ENCODE assay signal across 9 cellular contexts in genomic region chr9:133844876-133845658, GRCh38.
DNase-seq lines count a peak whose midpoint lies in the region; ATAC-seq, FAIRE-seq and TF ChIP-seq lines count a peak whose summit lies in the region.
"Had no signal": no experiment of that assay in that cellular context is flagged by ENCODE, and none has a peak within 500 bp of the region (broad histone marks: within the 10 kb centered on the region; RNA-seq: fewer than 3 reads in every experiment).

No MANE protein-coding gene starts in this region.

- H3K27ac ChIP-seq in Peyer's patch: peak overlapping the region; percentile 27 to 72 (median 58)
- H3K27ac ChIP-seq in endothelial cell of umbilical vein (ENCODE audit: insufficient read depth, low read depth, low read length): peak overlapping the region; percentile 92
- H3K27ac ChIP-seq in substantia nigra (ENCODE audit: low read depth, low read length, poor library complexity, severe bottlenecking): peak overlapping the region; percentile 56

- intact Hi-C loops in endothelial cell of umbilical vein (cut with micrococcal nuclease): loop anchor here (1.0 to 5.0 kb wide), 3 partner anchors 56 to 180 kb away; partner anchors contain the start of genes BRD3OS and VAV2

- TSS peak; percentile 64 for BruUV-seq in endothelial cell of umbilical vein (replicated peaks; lab: Mats Ljungman, UMichigan)

- peaks cover 9% of the 10 kb centered on the region for H3K79me2 ChIP-seq in endothelial cell of umbilical vein (ENCODE audit: control insufficient read depth, insufficient read depth, low read length)

- DNase-seq in Peyer's patch (peak in 2 of 3 donors; percentile 40 to 73), endothelial cell of umbilical vein (ENCODE audit: low read depth, low spot score) (peak; percentile 86), lung microvascular endothelial cell (ENCODE audit: low read depth in 2 of 2) (peak; percentile 90 to 94), substantia nigra (lab: John Stamatoyannopoulos, UW) (peak in 37 of 49 donors; percentile 5 to 75 (median 38)), HUDEP-2 (lab: John Stamatoyannopoulos, UW; ENCODE audit: unreplicated experiment in 76 of 76) (no peak)
- no peak for DNase-seq in stimulated activated CD4-positive, alpha-beta T cell treated with anti-CD3 and anti-CD28 coated beads, Interleukin-2, amount 100 ng/mL, for 24 hours
- no peak for DNase-seq in activated CD4-positive, alpha-beta T cell treated with anti-CD3 and anti-CD28 coated beads, Interleukin-2, amount 50 U/mL, for 48 hours
- DNase-seq: activated CD8-positive, alpha-beta memory T cell treated with anti-CD3 and anti-CD28 coated beads for 24 hours had no signal

- H3K4me1 ChIP-seq in Peyer's patch: peaks cover 0 to 20% (median 4%) of the 10 kb centered on the region in 4 donors
- peaks cover 24% of the 10 kb centered on the region for H3K4me1 ChIP-seq in endothelial cell of umbilical vein (ENCODE audit: control insufficient read depth, extremely low read depth, insufficient read depth, low read length)

- no peak for TF ChIP-seq CTCF in Peyer's patch (IDR thresholded peaks at IDR 0.05)
- no peak for TF ChIP-seq CTCF in endothelial cell of umbilical vein (IDR thresholded peaks at IDR 0.05; ENCODE audit: extremely low read depth in 1 of 2, insufficient read depth in 1 of 2, low read depth in 1 of 2, low read length in 2 of 2)

- H3K4me3 ChIP-seq in Peyer's patch (no peak overlapping the region), endothelial cell of umbilical vein (replicated peaks in 1 of 3; ENCODE audit: insufficient read depth in 1 of 3, low read depth in 1 of 3, low read length in 3 of 3) (peak overlapping the region in 1 of 3 experiments; percentile 15)

- TF ChIP-seq POLR2A in Peyer's patch (IDR thresholded peaks at IDR 0.05): no peak
- TF ChIP-seq POLR2A in endothelial cell of umbilical vein (IDR thresholded peaks at IDR 0.05; ENCODE audit: low read depth, low read length): no peak

- H3K9me3 ChIP-seq in Peyer's patch (no peaks in the 10 kb centered on the region), endothelial cell of umbilical vein (replicated peaks; ENCODE audit: control insufficient read depth, insufficient read depth, low read length) (no peaks in the 10 kb centered on the region)

- ATAC-seq in HG02623 (IDR thresholded peaks at IDR 0.05; ENCODE audit: unreplicated experiment): no peak

- peak overlapping the region; percentile 64 for H3K4me2 ChIP-seq in endothelial cell of umbilical vein (ENCODE audit: insufficient read depth, low read length)

- POLR2A ChIA-PET in endothelial cell of umbilical vein (lab: Charles Lee): interaction anchor here (0.6 kb wide), 1 partner anchor 180 kb away, joined by 5 read pairs; the partner anchor contains the start of gene BRD3OS

- H3K27me3 ChIP-seq in Peyer's patch (no peaks in the 10 kb centered on the region), endothelial cell of umbilical vein (ENCODE audit: control insufficient read depth in 2 of 2, insufficient read depth in 2 of 2, low read length in 2 of 2) (no peaks in the 10 kb centered on the region)

- H3K36me3 ChIP-seq in Peyer's patch: no peaks in the 10 kb centered on the region
- H3K36me3 ChIP-seq in endothelial cell of umbilical vein (ENCODE audit: control insufficient read depth in 2 of 2, extremely low read depth in 1 of 2, insufficient read depth in 2 of 2, low read length in 2 of 2): no peaks in the 10 kb centered on the region

- CTCF ChIA-PET in endothelial cell of umbilical vein (lab: Charles Lee): interaction anchor here (1.1 to 1.9 kb wide), 5 partner anchors 11 to 149 kb away, joined by 3 to 13 read pairs (median 5); no protein-coding TSS in a partner anchor

- H3K9ac ChIP-seq in endothelial cell of umbilical vein (replicated peaks; ENCODE audit: extremely low read depth, insufficient read depth, low read length): peak overlapping the region; percentile 71

- H3K9me1 ChIP-seq in endothelial cell of umbilical vein (replicated peaks; ENCODE audit: control insufficient read depth, extremely low read depth, insufficient read depth, low read length): no peaks in the 10 kb centered on the region

- no peaks in the 10 kb centered on the region for H4K20me1 ChIP-seq in endothelial cell of umbilical vein (replicated peaks; ENCODE audit: control insufficient read depth, extremely low read depth, insufficient read depth, low read length)

- H2AFZ ChIP-seq in endothelial cell of umbilical vein (ENCODE audit: low read depth, low read length): peak overlapping the region; percentile 52

- dilution Hi-C loops in endothelial cell of umbilical vein (cut with MboI; ENCODE audit: extremely low pct_ligation_motif_present, low sequenced_read_pairs): no loop called here

- peak; percentile 99 for FAIRE-seq in endothelial cell of umbilical vein (lab: Jason Lieb, UNC)

TF ChIP-seq in endothelial cell of umbilical vein, 7 proteins besides CTCF, POLR2A, EP300 and RAD21:
- TF ChIP-seq MAX (IDR thresholded peaks at IDR 0.05; ENCODE audit: insufficient read depth, insufficient read length) (no peak), POLR2AphosphoS5 (IDR thresholded peaks at IDR 0.05; ENCODE audit: insufficient read depth, low read depth, low read length) (peak; percentile 64)
TF ChIP-seq in endothelial cell of umbilical vein: peak in this region for 1.

Comparison
In these comparisons a context has a peak if more than half of its experiments do, and no peak if none do; other contexts are left out.
1. DNase-seq: peak in Peyer's patch (2 of 3), endothelial cell of umbilical vein (single experiment), lung microvascular endothelial cell (2 of 2) and substantia nigra (37 of 49); none in HUDEP-2 (0 of 76), stimulated activated CD4-positive, alpha-beta T cell treated with anti-CD3 and anti-CD28 coated beads, Interleukin-2, amount 100 ng/mL, for 24 hours (0 of 2) and activated CD4-positive, alpha-beta T cell treated with anti-CD3 and anti-CD28 coated beads, Interleukin-2, amount 50 U/mL, for 48 hours (0 of 2).
2. Peak in every context shown above with its lines, with median percentiles within 50 percentile points of each other: H3K27ac ChIP-seq.